In the genomic region with DNA sequence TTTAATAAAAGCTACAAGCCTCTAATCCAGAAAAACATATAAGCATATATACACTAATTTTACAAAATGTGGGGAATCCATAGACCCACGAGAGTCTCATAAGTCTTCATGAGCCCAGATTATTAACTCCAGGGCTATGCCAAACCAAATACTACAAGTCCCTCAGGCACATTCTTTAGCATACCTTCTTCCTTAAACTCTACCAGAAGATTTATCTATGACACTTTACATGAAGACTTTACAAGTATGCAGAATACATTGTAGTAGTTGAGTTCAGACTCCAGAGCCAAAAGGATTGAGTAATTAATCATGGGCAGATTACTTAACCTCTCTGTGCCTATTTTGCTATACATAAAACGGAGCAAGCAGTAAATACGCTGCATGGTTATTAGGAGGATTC, we compare ENCODE assay signal across 13 cellular contexts.
DNase-seq lines count a peak whose midpoint lies in the region; ATAC-seq and TF ChIP-seq lines count a peak whose summit lies in the region.
"Had no signal": no experiment of that assay in that cellular context is flagged by ENCODE, and none has a peak within 500 bp of the region (broad histone marks: within the 10 kb centered on the region; RNA-seq: fewer than 3 reads in every experiment).

No MANE protein-coding gene starts in this region.

- TF ChIP-seq CTCF in epithelial cell of esophagus (IDR thresholded peaks at IDR 0.05; ENCODE audit: insufficient read depth, low read depth, low read length, missing control alignments) = no peak

- no peak for ATAC-seq in Right ventricle myocardium inferior
- ATAC-seq: A549 had no signal

- DNase-seq in EL = peak; percentile 8
- DNase-seq in adipocyte (ENCODE audit: low read depth) = peak; percentile 17
- DNase-seq in epithelial cell of esophagus (ENCODE audit: low read depth) = peak; percentile 36
- peak; percentile 34 for DNase-seq in renal cortical epithelial cell (ENCODE audit: low read depth)
- no peak for DNase-seq in Right ventricle myocardium inferior (ENCODE audit: missing footprints)
- DNase-seq in NCI-H2029 (lab: John Stamatoyannopoulos, UW) = no peak
- no peak for DNase-seq in OCI-M2 (lab: John Stamatoyannopoulos, UW; ENCODE audit: unreplicated experiment)
- DNase-seq: BE2C; Caco-2; CD8-positive, alpha-beta memory T cell; DND-41; HCEC 1CT had no signal

- H3K4me3 ChIP-seq in adipocyte (ENCODE audit: low read length) (no peak overlapping the region), epithelial cell of esophagus (ENCODE audit: low read length) (no peak overlapping the region)
- H3K4me3 ChIP-seq: A549 had no signal

- no peaks in the 10 kb centered on the region for H3K9me3 ChIP-seq in adipocyte (ENCODE audit: control insufficient read depth, low read length)
- H3K9me3 ChIP-seq: A549, BE2C, Caco-2 had no signal

- H3K4me1 ChIP-seq in adipocyte (ENCODE audit: control insufficient read depth, insufficient read depth, low read length) = no peaks in the 10 kb centered on the region
- H3K4me1 ChIP-seq: A549, BE2C had no signal

- no peak overlapping the region for H3K9ac ChIP-seq in adipocyte (ENCODE audit: low read length)

- no peaks in the 10 kb centered on the region for H3K36me3 ChIP-seq in adipocyte (ENCODE audit: control insufficient read depth, insufficient read depth, low read length, severe bottlenecking)
- H3K36me3 ChIP-seq: BE2C had no signal

- intact Hi-C loops in Right ventricle myocardium inferior (cut with DNase I) = no loop called here

- no peaks in the 10 kb centered on the region for H3K27me3 ChIP-seq in adipocyte (replicated peaks; ENCODE audit: control insufficient read depth, insufficient read depth, low read length)
- H3K27me3 ChIP-seq: BE2C had no signal

Comparison
In these comparisons a context has a peak if more than half of its experiments do, and no peak if none do; other contexts are left out.
1. DNase-seq: peak in EL (single experiment), adipocyte (single experiment), epithelial cell of esophagus (single experiment) and renal cortical epithelial cell (single experiment); none in Right ventricle myocardium inferior (single experiment), NCI-H2029 (single experiment) and OCI-M2 (single experiment).